In the genomic region with DNA sequence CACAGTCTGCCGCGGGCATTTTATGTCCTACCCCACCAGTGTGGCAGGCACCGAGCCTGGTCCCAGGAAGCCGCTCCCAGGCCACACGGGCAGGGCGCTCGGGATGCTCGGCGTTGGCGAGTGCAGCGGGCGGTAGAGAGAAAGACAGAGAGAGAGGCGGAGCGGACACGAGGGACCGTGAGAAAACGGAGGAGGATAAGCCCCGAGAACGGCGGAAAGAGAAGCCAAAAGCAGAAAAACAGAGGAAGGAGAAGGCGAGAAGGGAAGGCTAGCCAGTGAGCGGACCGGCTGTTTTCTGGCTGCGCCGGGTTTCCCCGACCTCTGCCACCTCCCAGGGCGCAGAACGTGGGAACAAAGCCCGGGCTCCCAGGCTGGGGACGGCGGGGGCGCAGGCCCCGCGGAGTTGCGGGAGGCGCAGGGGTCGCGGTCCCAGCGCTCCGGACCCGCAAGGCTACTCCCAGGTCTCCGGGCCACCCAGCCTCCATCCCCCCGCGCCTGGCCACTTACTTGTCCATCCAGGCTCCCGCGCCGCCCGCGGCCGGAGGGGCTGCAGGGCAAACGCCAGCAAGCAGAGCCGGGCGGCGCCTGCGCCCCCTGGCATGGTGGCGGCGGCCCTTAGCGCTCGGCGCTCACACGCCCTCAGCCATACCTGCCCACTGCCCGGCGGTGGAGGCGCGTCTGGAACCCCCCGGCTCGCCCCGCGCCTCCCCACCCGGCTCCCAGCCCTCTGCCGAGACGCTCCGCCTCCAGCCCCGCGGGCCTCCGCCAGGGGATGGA, we compare ENCODE assay signal across 8 cellular contexts. TPM values are rescaled to one million over a fixed set of nuclear protein-coding genes. Genes with fewer than 3 reads are reported as not detected.
DNase-seq lines count a peak whose midpoint lies in the region; ATAC-seq and TF ChIP-seq lines count a peak whose summit lies in the region.

A gene with protein sequence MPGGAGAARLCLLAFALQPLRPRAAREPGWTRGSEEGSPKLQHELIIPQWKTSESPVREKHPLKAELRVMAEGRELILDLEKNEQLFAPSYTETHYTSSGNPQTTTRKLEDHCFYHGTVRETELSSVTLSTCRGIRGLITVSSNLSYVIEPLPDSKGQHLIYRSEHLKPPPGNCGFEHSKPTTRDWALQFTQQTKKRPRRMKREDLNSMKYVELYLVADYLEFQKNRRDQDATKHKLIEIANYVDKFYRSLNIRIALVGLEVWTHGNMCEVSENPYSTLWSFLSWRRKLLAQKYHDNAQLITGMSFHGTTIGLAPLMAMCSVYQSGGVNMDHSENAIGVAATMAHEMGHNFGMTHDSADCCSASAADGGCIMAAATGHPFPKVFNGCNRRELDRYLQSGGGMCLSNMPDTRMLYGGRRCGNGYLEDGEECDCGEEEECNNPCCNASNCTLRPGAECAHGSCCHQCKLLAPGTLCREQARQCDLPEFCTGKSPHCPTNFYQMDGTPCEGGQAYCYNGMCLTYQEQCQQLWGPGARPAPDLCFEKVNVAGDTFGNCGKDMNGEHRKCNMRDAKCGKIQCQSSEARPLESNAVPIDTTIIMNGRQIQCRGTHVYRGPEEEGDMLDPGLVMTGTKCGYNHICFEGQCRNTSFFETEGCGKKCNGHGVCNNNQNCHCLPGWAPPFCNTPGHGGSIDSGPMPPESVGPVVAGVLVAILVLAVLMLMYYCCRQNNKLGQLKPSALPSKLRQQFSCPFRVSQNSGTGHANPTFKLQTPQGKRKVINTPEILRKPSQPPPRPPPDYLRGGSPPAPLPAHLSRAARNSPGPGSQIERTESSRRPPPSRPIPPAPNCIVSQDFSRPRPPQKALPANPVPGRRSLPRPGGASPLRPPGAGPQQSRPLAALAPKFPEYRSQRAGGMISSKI (minus strand): TSS at position 680 of the 777 bp plus-strand sequence. CDS start 79 bp downstream, at position 601.

- peak; percentile 34 for DNase-seq in 8988T
- no peak for DNase-seq in MM.1S
- DNase-seq in activated CD4-positive, alpha-beta T cell treated with anti-CD3 and anti-CD28 coated beads, Interleukin-2, amount 10 ng/mL, durations not matched to agents 7 days and 5 days, result peak; percentile 55
- peak in 2 of 3 donors; percentile 13 to 25 for DNase-seq in effector memory CD4-positive, alpha-beta T cell
- peak; percentile 43 to 55 for DNase-seq in memory B cell (ENCODE audit: low spot score in 2 of 2)
- no peak for DNase-seq in stomach

- H3K27ac Mint-ChIP-seq in activated CD4-positive, alpha-beta T cell treated with anti-CD3 and anti-CD28 coated beads, Interleukin-2, amount 10 ng/mL, durations not matched to agents 7 days and 5 days, result peak within 1 kb of the TSS; percentile 83
- H3K27ac Mint-ChIP-seq in memory B cell, result peak within 1 kb of the TSS; percentile 84

- H3K9me3 ChIP-seq in MM.1S (replicated peaks; ENCODE audit: insufficient read depth, low read length) (no peaks in the 10 kb centered on the region), stomach (no peaks in the 10 kb centered on the region)
- no peaks in the 10 kb centered on the region for H3K9me3 ChIP-seq in effector memory CD4-positive, alpha-beta T cell (ENCODE audit: control insufficient read depth, low read length)

- CTCF ChIA-PET in activated CD4-positive, alpha-beta T cell treated with anti-CD3 and anti-CD28 coated beads, Interleukin-2, amount 10 ng/mL, durations not matched to agents 7 days and 5 days (lab: Charles Lee), result interaction anchor here (0.6 to 1.3 kb wide), 3 partner anchors 11 to 33 kb away, joined by 3 to 5 read pairs (median 3); no protein-coding TSS in a partner anchor

- no peaks in the 10 kb centered on the region for H3K79me2 ChIP-seq in MM.1S (ENCODE audit: low read length)

- POLR2A ChIA-PET in activated CD4-positive, alpha-beta T cell treated with anti-CD3 and anti-CD28 coated beads, Interleukin-2, amount 10 ng/mL, durations not matched to agents 7 days and 5 days (lab: Charles Lee), result interaction anchor here (0.7 kb wide), 1 partner anchor 91 kb away, joined by 3 read pairs; no protein-coding TSS in a partner anchor

- H3K36me3 ChIP-seq in MM.1S (replicated peaks; ENCODE audit: insufficient read depth, low read length), result no peaks in the 10 kb centered on the region
- no peaks in the 10 kb centered on the region for H3K36me3 ChIP-seq in effector memory CD4-positive, alpha-beta T cell (ENCODE audit: control insufficient read depth, insufficient read depth, low read length)
- H3K36me3 ChIP-seq in stomach, result peaks cover 0 to under 1% (median 0%) of the 10 kb centered on the region in 4 donors

- H3K27me3 ChIP-seq in MM.1S (replicated peaks; ENCODE audit: insufficient read depth, low read length) (peaks cover 10% of the 10 kb centered on the region), stomach (peaks cover 0 to 22% (median 18%) of the 10 kb centered on the region in 3 donors)
- H3K27me3 ChIP-seq in effector memory CD4-positive, alpha-beta T cell (replicated peaks; ENCODE audit: control insufficient read depth, insufficient read depth, low read length, poor library complexity, severe bottlenecking), result no peaks in the 10 kb centered on the region

- no peaks in the 10 kb centered on the region for H3K9me2 ChIP-seq in MM.1S (replicated peaks; ENCODE audit: insufficient read depth, low read length)

- no peak for TF ChIP-seq POLR2A in stomach (IDR thresholded peaks at IDR 0.05)

- H3K27ac ChIP-seq in MM.1S (ENCODE audit: low read length) (no peak within 1 kb of the TSS), stomach (peak within 1 kb of the TSS; percentile 70 to 92 (median 87))
- peak within 1 kb of the TSS; percentile 75 for H3K27ac ChIP-seq in effector memory CD4-positive, alpha-beta T cell (ENCODE audit: insufficient read depth, low read length, poor library complexity, severe bottlenecking)

- H3K4me3 ChIP-seq in MM.1S (ENCODE audit: low read length), result peak within 1 kb of the TSS; percentile 58
- peak within 1 kb of the TSS; percentile 94 for H3K4me3 ChIP-seq in effector memory CD4-positive, alpha-beta T cell (ENCODE audit: insufficient read depth, low read depth, low read length, poor library complexity, severe bottlenecking)
- peak within 1 kb of the TSS; percentile 62 to 87 (median 72) for H3K4me3 ChIP-seq in stomach

- TF ChIP-seq CTCF in MM.1S (IDR thresholded peaks at IDR 0.05; ENCODE audit: low read length) (no peak), stomach (IDR thresholded peaks at IDR 0.05) (peak in 2 of 7 experiments; percentile 23 to 25)

- H3K4me1 Mint-ChIP-seq in activated CD4-positive, alpha-beta T cell treated with anti-CD3 and anti-CD28 coated beads, Interleukin-2, amount 10 ng/mL, durations not matched to agents 7 days and 5 days, result peaks cover 68% of the 10 kb centered on the region
- peaks cover 59% of the 10 kb centered on the region for H3K4me1 Mint-ChIP-seq in memory B cell

- H3K27me3 Mint-ChIP-seq in activated CD4-positive, alpha-beta T cell treated with anti-CD3 and anti-CD28 coated beads, Interleukin-2, amount 10 ng/mL, durations not matched to agents 7 days and 5 days, result no peaks in the 10 kb centered on the region
- H3K27me3 Mint-ChIP-seq in memory B cell, result no peaks in the 10 kb centered on the region

- peaks cover 39% of the 10 kb centered on the region for H3K36me3 Mint-ChIP-seq in activated CD4-positive, alpha-beta T cell treated with anti-CD3 and anti-CD28 coated beads, Interleukin-2, amount 10 ng/mL, durations not matched to agents 7 days and 5 days (ENCODE audit: low read depth)
- H3K36me3 Mint-ChIP-seq in memory B cell, result peaks cover 21% of the 10 kb centered on the region

- intact Hi-C loops in stomach (cut with DNase I; ENCODE audit: low total_unique reads), result no loop called here

- H3K9me3 Mint-ChIP-seq in activated CD4-positive, alpha-beta T cell treated with anti-CD3 and anti-CD28 coated beads, Interleukin-2, amount 10 ng/mL, durations not matched to agents 7 days and 5 days, result no peaks in the 10 kb centered on the region
- H3K9me3 Mint-ChIP-seq in memory B cell, result no peaks in the 10 kb centered on the region

- H4K20me1 ChIP-seq in MM.1S (ENCODE audit: insufficient read depth, low read length), result no peaks in the 10 kb centered on the region

- peak; percentile 37 for ATAC-seq in GM18909 (IDR thresholded peaks at IDR 0.05; ENCODE audit: poor library complexity, unreplicated experiment)
- ATAC-seq in memory B cell (ENCODE audit: low read depth), result peak; percentile 37
- ATAC-seq in GM18907 (IDR thresholded peaks at IDR 0.05; ENCODE audit: unreplicated experiment), result no peak

- H3K4me3 Mint-ChIP-seq in activated CD4-positive, alpha-beta T cell treated with anti-CD3 and anti-CD28 coated beads, Interleukin-2, amount 10 ng/mL, durations not matched to agents 7 days and 5 days, result peak within 1 kb of the TSS; percentile 87
- H3K4me3 Mint-ChIP-seq in memory B cell, result peak within 1 kb of the TSS; percentile 96

- peak within 1 kb of the TSS; percentile 99 for H3K4me2 ChIP-seq in MM.1S (ENCODE audit: low read depth, low read length)

- H3K9ac ChIP-seq in MM.1S (ENCODE audit: low read length), result no peak within 1 kb of the TSS; the same call in 1 of the 2 replicates

- TF ChIP-seq EP300 in stomach (IDR thresholded peaks at IDR 0.05), result no peak

- 0 out of 2 replicates have a peak, but pooled peaks cover 9% of the 10 kb centered on the region for H3F3A ChIP-seq in MM.1S (ENCODE audit: insufficient read depth, low read length)

- 0 to 1% (median 1%) methylated on average over 49 to 76 of the region's 76 CpGs for WGBS in stomach, 5 donors

- peaks cover 25% of the 10 kb centered on the region for H3K4me1 ChIP-seq in MM.1S (ENCODE audit: low read length)
- peaks cover 21% of the 10 kb centered on the region for H3K4me1 ChIP-seq in effector memory CD4-positive, alpha-beta T cell (ENCODE audit: control insufficient read depth, insufficient read depth, low read length, poor library complexity, severe bottlenecking)
- peaks cover 14 to 61% (median 28%) of the 10 kb centered on the region in 4 donors for H3K4me1 ChIP-seq in stomach

- peak within 1 kb of the TSS; percentile 82 for H2AFZ ChIP-seq in MM.1S (ENCODE audit: low read length)

RNA-seq across cellular contexts. Expression of the gene that starts here (rescaled TPM):
- total RNA-seq in activated CD4-positive, alpha-beta T cell treated with anti-CD3 and anti-CD28 coated beads, Interleukin-2, amount 10 ng/mL, durations not matched to agents 7 days and 5 days, result 100 to 1,000 TPM; 118 to 127 TPM
- total RNA-seq in stomach, result 10 to 100 TPM in 3 of 5 donors, 1 to 10 TPM in 2; 1.2 to 42.8 (median 13.3) TPM
- polyA plus RNA-seq in stomach, result 1 to 10 TPM; 3.3 to 4.1 (median 3.4) TPM

Comparison
In these comparisons a context has a peak if more than half of its experiments do, and no peak if none do; other contexts are left out.
1. DNase-seq: peak in 8988T (single experiment), activated CD4-positive, alpha-beta T cell treated with anti-CD3 and anti-CD28 coated beads, Interleukin-2, amount 10 ng/mL, durations not matched to agents 7 days and 5 days (single experiment), effector memory CD4-positive, alpha-beta T cell (2 of 3) and memory B cell (2 of 2); none in MM.1S (single experiment) and stomach (single experiment).
2. Peak in every context shown above with its lines, with median percentiles within 50 percentile points of each other: H3K4me3 ChIP-seq.